In genomic region chr2:167955264-167955906, GRCh38 we compare ENCODE assay signal across 1 cellular context.
A peak's percentile ranks its signal among the peaks of the same experiment; 100 is the strongest.
TF ChIP-seq lines count a peak whose summit lies in the region.

No MANE protein-coding gene starts in this region.

TF ChIP-seq in K562, 482 proteins besides CTCF, POLR2A, EP300 and RAD21 (continued from another document and continues in another):
- no peak for TF ChIP-seq NR4A1 (CRISPR knock-in tag; IDR thresholded peaks at IDR 0.05)
- TF ChIP-seq NR4A1 (tag; IDR thresholded peaks at IDR 0.05), result no peak
- no peak for TF ChIP-seq PML (IDR thresholded peaks at IDR 0.05; ENCODE audit: low read length)
- 0 out of 2 replicates have a peak, but pooled peaks have one; percentile 56 for TF ChIP-seq ZNF584 (CRISPR knock-in tag; IDR thresholded peaks at IDR 0.05; ENCODE audit: low read depth)
- TF ChIP-seq ZNF511 (CRISPR knock-in tag; IDR thresholded peaks at IDR 0.05), result no peak
- peak; percentile 15 for TF ChIP-seq HNRNPK (IDR thresholded peaks at IDR 0.05; ENCODE audit: low read depth, low read length, poor library complexity, severe bottlenecking)
- no peak for TF ChIP-seq DPF2 (IDR thresholded peaks at IDR 0.05)
- no peak for TF ChIP-seq CUX1 (CRISPR knock-in tag; IDR thresholded peaks at IDR 0.05)
- TF ChIP-seq MAZ (CRISPR knock-in tag; conservative IDR thresholded peaks at IDR 0.05 in 1 of 2, IDR thresholded peaks at IDR 0.05 in 1 of 2), result 0 out of 4 replicates have a peak, but pooled peaks of 1 of the 2 experiments have one; percentile 16
- no peak for TF ChIP-seq FIP1L1 (IDR thresholded peaks at IDR 0.05; ENCODE audit: low read depth, low read length, poor library complexity, severe bottlenecking)
- no peak for TF ChIP-seq NR2C1 (IDR thresholded peaks at IDR 0.05)
- no peak for TF ChIP-seq NR2C1 (tag; IDR thresholded peaks at IDR 0.05)
- TF ChIP-seq SMAD4 (CRISPR knock-in tag; conservative IDR thresholded peaks at IDR 0.05), result 0 out of 2 replicates have a peak, but pooled peaks have one; percentile 29
- peak in 1 of 2 experiments; percentile 7; a peak in 1 of 4 replicates for TF ChIP-seq RCOR1 (IDR thresholded peaks at IDR 0.05; ENCODE audit: borderline replicate concordance in 1 of 2, low read depth in 2 of 2, low read length in 2 of 2)
- TF ChIP-seq ERF (CRISPR knock-in tag; IDR thresholded peaks at IDR 0.05), result no peak
- TF ChIP-seq BACH1 (tag; IDR thresholded peaks at IDR 0.05), result peak; percentile 62
- TF ChIP-seq SPI1 (IDR thresholded peaks at IDR 0.05; ENCODE audit: borderline replicate concordance, low read depth, low read length), result no peak
- peak; percentile 70 for TF ChIP-seq EGR1 (conservative IDR thresholded peaks at IDR 0.05)
- TF ChIP-seq CREB3 (tag; conservative IDR thresholded peaks at IDR 0.05; ENCODE audit: low read depth), result 0 out of 2 replicates have a peak, but pooled peaks have one; percentile 32
- no peak for TF ChIP-seq TRIM28 (IDR thresholded peaks at IDR 0.05)
- TF ChIP-seq ZKSCAN8 (CRISPR knock-in tag; IDR thresholded peaks at IDR 0.05), result no peak
- peak; percentile 78 for TF ChIP-seq PKNOX1 (IDR thresholded peaks at IDR 0.05)
- TF ChIP-seq TEAD4 (IDR thresholded peaks at IDR 0.05; ENCODE audit: low read length), result no peak
- no peak for TF ChIP-seq TEAD4 (CRISPR knock-in tag; IDR thresholded peaks at IDR 0.05; ENCODE audit: borderline replicate concordance)
- TF ChIP-seq ELF2 (CRISPR knock-in tag; IDR thresholded peaks at IDR 0.05), result no peak
- TF ChIP-seq ZNF766 (CRISPR knock-in tag; conservative IDR thresholded peaks at IDR 0.05), result peak; percentile 77
- peak; percentile 72 for TF ChIP-seq ZNF134 (CRISPR knock-in tag; conservative IDR thresholded peaks at IDR 0.05)
- no peak for TF ChIP-seq CCAR2 (IDR thresholded peaks at IDR 0.05; ENCODE audit: low read depth, low read length)
- no peak for TF ChIP-seq SRSF9 (IDR thresholded peaks at IDR 0.05; ENCODE audit: borderline replicate concordance, low read depth, low read length)
- TF ChIP-seq ZNF77 (CRISPR knock-in tag; IDR thresholded peaks at IDR 0.05), result no peak
- TF ChIP-seq ZNF592 (IDR thresholded peaks at IDR 0.05), result peak; percentile 36; the same call in 1 of the 2 replicates
- no peak for TF ChIP-seq E2F6 (IDR thresholded peaks at IDR 0.05; ENCODE audit: borderline replicate concordance in 1 of 2, extremely low read depth in 1 of 2, insufficient read depth in 1 of 2, insufficient read length in 1 of 2, low read depth in 1 of 2, low read length in 1 of 2, poor library complexity in 1 of 2, severe bottlenecking in 1 of 2)
- TF ChIP-seq SAFB2 (IDR thresholded peaks at IDR 0.05; ENCODE audit: borderline replicate concordance, low read depth, low read length, severe bottlenecking), result no peak
- no peak for TF ChIP-seq ZNF224 (CRISPR knock-in tag; IDR thresholded peaks at IDR 0.05)
- TF ChIP-seq VEZF1 (CRISPR knock-in tag; IDR thresholded peaks at IDR 0.05), result peak; percentile 79
- no peak for TF ChIP-seq BMI1 (IDR thresholded peaks at IDR 0.05; ENCODE audit: low read length)
- no peak for TF ChIP-seq ZNF165 (CRISPR knock-in tag; IDR thresholded peaks at IDR 0.05; ENCODE audit: borderline replicate concordance)
- TF ChIP-seq PBX2 (CRISPR knock-in tag; IDR thresholded peaks at IDR 0.05; ENCODE audit: low read depth), result no peak
- TF ChIP-seq PBX2 (tag; conservative IDR thresholded peaks at IDR 0.05; ENCODE audit: low read depth), result 0 out of 2 replicates have a peak, but pooled peaks have one; percentile 36
- TF ChIP-seq GMEB1 (CRISPR knock-in tag; IDR thresholded peaks at IDR 0.05), result no peak
- TF ChIP-seq SIN3A (IDR thresholded peaks at IDR 0.05; ENCODE audit: borderline replicate concordance in 2 of 2, control insufficient read depth in 1 of 2, low read depth in 2 of 2, low read length in 2 of 2), result no peak
